In the genomic region with DNA sequence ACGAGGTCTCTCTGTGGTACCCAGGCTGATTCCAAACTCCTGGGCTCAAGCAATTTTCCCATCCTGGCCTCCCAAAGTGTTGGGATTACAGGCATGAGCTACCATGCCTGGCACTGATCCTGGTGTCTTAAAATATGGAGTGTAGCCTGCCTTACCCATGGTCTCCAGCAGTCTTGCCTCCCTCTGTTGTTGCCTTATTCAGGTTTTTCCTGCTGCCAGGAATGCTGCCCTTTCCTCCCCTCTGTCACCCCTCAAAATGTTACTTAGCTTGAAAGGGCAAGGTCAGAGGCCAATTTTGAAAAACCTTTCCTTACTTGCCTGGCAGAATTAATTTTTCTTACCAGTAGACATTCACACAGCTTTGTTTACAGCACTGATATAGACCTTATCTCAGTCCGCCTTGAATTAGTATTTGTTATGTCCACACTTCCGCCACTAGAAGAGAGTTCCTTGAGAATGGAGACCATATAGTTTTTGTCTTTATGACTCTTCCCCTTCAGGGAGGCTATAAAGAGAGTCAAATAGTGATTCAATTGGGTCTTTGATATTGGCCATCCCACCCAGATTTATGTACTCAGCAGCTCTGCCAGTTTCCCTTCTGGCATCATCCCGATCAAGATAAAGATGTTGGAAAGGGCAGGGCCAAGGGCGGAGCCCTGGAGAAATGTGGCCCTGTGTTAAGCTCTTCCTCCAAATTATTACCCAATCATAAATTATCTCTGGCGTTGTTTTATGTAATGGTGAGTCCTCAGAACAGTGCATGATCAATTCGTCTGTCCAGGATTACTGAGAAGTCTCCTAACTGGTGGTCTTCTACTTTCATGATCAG, we compare ENCODE assay signal across 2 cellular contexts.
TF ChIP-seq lines count a peak whose summit lies in the region.

No MANE protein-coding gene starts in this region.

TF ChIP-seq in HEK293, 187 proteins besides CTCF, POLR2A, EP300 and RAD21 (continued from another document):
- TF ChIP-seq, protein P1, sequence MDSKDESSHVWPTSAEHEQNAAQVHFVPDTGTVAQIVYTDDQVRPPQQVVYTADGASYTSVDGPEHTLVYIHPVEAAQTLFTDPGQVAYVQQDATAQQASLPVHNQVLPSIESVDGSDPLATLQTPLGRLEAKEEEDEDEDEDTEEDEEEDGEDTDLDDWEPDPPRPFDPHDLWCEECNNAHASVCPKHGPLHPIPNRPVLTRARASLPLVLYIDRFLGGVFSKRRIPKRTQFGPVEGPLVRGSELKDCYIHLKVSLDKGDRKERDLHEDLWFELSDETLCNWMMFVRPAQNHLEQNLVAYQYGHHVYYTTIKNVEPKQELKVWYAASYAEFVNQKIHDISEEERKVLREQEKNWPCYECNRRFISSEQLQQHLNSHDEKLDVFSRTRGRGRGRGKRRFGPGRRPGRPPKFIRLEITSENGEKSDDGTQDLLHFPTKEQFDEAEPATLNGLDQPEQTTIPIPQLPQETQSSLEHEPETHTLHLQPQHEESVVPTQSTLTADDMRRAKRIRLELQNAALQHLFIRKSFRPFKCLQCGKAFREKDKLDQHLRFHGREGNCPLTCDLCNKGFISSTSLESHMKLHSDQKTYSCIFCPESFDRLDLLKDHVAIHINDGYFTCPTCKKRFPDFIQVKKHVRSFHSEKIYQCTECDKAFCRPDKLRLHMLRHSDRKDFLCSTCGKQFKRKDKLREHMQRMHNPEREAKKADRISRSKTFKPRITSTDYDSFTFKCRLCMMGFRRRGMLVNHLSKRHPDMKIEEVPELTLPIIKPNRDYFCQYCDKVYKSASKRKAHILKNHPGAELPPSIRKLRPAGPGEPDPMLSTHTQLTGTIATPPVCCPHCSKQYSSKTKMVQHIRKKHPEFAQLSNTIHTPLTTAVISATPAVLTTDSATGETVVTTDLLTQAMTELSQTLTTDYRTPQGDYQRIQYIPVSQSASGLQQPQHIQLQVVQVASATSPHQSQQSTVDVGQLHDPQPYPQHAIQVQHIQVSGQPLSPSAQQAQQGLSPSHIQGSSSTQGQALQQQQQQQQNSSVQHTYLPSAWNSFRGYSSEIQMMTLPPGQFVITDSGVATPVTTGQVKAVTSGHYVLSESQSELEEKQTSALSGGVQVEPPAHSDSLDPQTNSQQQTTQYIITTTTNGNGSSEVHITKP (tag by site-specific recombination; IDR thresholded peaks at IDR 0.05), result 0 out of 2 replicates have a peak, but pooled peaks have one; percentile 31
- TF ChIP-seq ZXDB (tag by site-specific recombination; IDR thresholded peaks at IDR 0.05) (0 out of 2 replicates have a peak, but pooled peaks have one; percentile 45), ZEB2 (tag by site-specific recombination; IDR thresholded peaks at IDR 0.05) (0 out of 2 replicates have a peak, but pooled peaks have one; percentile 22), KLF1 (tag by site-specific recombination; IDR thresholded peaks at IDR 0.05) (peak; percentile 95), FEZF1 (tag by site-specific recombination; IDR thresholded peaks at IDR 0.05) (peak; percentile 49; the same call in 1 of the 2 replicates), ZNF701 (tag by site-specific recombination; IDR thresholded peaks at IDR 0.05) (no peak), ZNF335 (tag by site-specific recombination; conservative IDR thresholded peaks at IDR 0.05) (no peak)
- TF ChIP-seq, protein P2, sequence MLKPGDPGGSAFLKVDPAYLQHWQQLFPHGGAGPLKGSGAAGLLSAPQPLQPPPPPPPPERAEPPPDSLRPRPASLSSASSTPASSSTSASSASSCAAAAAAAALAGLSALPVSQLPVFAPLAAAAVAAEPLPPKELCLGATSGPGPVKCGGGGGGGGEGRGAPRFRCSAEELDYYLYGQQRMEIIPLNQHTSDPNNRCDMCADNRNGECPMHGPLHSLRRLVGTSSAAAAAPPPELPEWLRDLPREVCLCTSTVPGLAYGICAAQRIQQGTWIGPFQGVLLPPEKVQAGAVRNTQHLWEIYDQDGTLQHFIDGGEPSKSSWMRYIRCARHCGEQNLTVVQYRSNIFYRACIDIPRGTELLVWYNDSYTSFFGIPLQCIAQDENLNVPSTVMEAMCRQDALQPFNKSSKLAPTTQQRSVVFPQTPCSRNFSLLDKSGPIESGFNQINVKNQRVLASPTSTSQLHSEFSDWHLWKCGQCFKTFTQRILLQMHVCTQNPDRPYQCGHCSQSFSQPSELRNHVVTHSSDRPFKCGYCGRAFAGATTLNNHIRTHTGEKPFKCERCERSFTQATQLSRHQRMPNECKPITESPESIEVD (tag by site-specific recombination; IDR thresholded peaks at IDR 0.05), result peak; percentile 62

TF ChIP-seq in WTC11, 78 proteins besides CTCF, POLR2A, EP300 and RAD21 (continued from another document):
- TF ChIP-seq, protein P3, sequence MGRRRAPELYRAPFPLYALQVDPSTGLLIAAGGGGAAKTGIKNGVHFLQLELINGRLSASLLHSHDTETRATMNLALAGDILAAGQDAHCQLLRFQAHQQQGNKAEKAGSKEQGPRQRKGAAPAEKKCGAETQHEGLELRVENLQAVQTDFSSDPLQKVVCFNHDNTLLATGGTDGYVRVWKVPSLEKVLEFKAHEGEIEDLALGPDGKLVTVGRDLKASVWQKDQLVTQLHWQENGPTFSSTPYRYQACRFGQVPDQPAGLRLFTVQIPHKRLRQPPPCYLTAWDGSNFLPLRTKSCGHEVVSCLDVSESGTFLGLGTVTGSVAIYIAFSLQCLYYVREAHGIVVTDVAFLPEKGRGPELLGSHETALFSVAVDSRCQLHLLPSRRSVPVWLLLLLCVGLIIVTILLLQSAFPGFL (CRISPR knock-in tag; IDR thresholded peaks at IDR 0.05; ENCODE audit: borderline replicate concordance), result no peak
- TF ChIP-seq, protein P4, sequence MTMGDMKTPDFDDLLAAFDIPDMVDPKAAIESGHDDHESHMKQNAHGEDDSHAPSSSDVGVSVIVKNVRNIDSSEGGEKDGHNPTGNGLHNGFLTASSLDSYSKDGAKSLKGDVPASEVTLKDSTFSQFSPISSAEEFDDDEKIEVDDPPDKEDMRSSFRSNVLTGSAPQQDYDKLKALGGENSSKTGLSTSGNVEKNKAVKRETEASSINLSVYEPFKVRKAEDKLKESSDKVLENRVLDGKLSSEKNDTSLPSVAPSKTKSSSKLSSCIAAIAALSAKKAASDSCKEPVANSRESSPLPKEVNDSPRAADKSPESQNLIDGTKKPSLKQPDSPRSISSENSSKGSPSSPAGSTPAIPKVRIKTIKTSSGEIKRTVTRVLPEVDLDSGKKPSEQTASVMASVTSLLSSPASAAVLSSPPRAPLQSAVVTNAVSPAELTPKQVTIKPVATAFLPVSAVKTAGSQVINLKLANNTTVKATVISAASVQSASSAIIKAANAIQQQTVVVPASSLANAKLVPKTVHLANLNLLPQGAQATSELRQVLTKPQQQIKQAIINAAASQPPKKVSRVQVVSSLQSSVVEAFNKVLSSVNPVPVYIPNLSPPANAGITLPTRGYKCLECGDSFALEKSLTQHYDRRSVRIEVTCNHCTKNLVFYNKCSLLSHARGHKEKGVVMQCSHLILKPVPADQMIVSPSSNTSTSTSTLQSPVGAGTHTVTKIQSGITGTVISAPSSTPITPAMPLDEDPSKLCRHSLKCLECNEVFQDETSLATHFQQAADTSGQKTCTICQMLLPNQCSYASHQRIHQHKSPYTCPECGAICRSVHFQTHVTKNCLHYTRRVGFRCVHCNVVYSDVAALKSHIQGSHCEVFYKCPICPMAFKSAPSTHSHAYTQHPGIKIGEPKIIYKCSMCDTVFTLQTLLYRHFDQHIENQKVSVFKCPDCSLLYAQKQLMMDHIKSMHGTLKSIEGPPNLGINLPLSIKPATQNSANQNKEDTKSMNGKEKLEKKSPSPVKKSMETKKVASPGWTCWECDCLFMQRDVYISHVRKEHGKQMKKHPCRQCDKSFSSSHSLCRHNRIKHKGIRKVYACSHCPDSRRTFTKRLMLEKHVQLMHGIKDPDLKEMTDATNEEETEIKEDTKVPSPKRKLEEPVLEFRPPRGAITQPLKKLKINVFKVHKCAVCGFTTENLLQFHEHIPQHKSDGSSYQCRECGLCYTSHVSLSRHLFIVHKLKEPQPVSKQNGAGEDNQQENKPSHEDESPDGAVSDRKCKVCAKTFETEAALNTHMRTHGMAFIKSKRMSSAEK (CRISPR knock-in tag; IDR thresholded peaks at IDR 0.05; ENCODE audit: borderline replicate concordance), result no peak
- TF ChIP-seq, protein P5, sequence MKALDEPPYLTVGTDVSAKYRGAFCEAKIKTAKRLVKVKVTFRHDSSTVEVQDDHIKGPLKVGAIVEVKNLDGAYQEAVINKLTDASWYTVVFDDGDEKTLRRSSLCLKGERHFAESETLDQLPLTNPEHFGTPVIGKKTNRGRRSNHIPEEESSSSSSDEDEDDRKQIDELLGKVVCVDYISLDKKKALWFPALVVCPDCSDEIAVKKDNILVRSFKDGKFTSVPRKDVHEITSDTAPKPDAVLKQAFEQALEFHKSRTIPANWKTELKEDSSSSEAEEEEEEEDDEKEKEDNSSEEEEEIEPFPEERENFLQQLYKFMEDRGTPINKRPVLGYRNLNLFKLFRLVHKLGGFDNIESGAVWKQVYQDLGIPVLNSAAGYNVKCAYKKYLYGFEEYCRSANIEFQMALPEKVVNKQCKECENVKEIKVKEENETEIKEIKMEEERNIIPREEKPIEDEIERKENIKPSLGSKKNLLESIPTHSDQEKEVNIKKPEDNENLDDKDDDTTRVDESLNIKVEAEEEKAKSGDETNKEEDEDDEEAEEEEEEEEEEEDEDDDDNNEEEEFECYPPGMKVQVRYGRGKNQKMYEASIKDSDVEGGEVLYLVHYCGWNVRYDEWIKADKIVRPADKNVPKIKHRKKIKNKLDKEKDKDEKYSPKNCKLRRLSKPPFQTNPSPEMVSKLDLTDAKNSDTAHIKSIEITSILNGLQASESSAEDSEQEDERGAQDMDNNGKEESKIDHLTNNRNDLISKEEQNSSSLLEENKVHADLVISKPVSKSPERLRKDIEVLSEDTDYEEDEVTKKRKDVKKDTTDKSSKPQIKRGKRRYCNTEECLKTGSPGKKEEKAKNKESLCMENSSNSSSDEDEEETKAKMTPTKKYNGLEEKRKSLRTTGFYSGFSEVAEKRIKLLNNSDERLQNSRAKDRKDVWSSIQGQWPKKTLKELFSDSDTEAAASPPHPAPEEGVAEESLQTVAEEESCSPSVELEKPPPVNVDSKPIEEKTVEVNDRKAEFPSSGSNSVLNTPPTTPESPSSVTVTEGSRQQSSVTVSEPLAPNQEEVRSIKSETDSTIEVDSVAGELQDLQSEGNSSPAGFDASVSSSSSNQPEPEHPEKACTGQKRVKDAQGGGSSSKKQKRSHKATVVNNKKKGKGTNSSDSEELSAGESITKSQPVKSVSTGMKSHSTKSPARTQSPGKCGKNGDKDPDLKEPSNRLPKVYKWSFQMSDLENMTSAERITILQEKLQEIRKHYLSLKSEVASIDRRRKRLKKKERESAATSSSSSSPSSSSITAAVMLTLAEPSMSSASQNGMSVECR (CRISPR knock-in tag; IDR thresholded peaks at IDR 0.05; ENCODE audit: borderline replicate concordance), result no peak
TF ChIP-seq in WTC11: peak in this region for 0.
